18 cellular contexts compared by ENCODE assay signal in the genomic region with DNA sequence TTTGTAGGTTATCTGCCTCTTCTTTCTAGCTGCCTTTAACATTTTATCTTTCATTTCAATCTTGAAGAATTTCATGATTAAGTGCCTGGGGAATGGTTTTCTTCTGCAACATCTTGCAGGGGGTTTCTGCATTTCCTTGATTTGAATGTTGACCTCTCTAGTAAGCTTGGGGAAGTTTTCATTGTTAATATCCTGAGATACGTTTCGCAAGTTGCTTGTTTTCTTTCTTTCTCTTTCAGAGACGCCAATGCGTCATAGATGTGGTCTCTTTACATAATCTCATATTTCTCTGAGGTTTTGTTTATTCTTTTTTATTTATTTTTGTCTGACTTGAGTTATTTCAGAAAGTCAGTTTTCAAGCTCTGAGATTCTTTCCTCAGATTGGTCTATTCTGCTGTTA.
DNase-seq lines count a peak whose midpoint lies in the region; ATAC-seq, FAIRE-seq and TF ChIP-seq lines count a peak whose summit lies in the region.
"Had no signal": no experiment of that assay in that cellular context is flagged by ENCODE, and none has a peak within 500 bp of the region (broad histone marks: within the 10 kb centered on the region; RNA-seq: fewer than 3 reads in every experiment).

No MANE protein-coding gene starts in this region.

- H3K4me2 ChIP-seq in HepG2 (ENCODE audit: low read depth, low read length), result 0 out of 2 replicates have a peak overlapping the region, but pooled peaks have one; percentile 1

- CTCF ChIA-PET in HepG2 (lab: Yijun Ruan, JAX; ENCODE audit: low intra/inter-chr PET ratio, low total read pairs), result no interaction called here

- H3K27me3 ChIP-seq in HepG2 (ENCODE audit: control insufficient read depth in 1 of 2, insufficient read depth in 2 of 2, low read length in 2 of 2) (no peaks in the 10 kb centered on the region), right lobe of liver (no peaks in the 10 kb centered on the region), MG63 (no peaks in the 10 kb centered on the region)

- POLR2A ChIA-PET in HepG2 (lab: Yijun Ruan, JAX), result no interaction called here

- H3K79me2 ChIP-seq in HepG2 (ENCODE audit: insufficient read depth, low read length), result no peaks in the 10 kb centered on the region

- no peak for ATAC-seq in HepG2
- no peak for ATAC-seq in right lobe of liver

- H3K9me3 ChIP-seq in HepG2 (ENCODE audit: low read length) (no peaks in the 10 kb centered on the region), right lobe of liver (no peaks in the 10 kb centered on the region), MG63 (no peaks in the 10 kb centered on the region)
- H3K9me3 ChIP-seq: Caco-2 had no signal

- no peak overlapping the region for H3K27ac ChIP-seq in HepG2 (ENCODE audit: extremely low read length, insufficient read depth, low read length)
- no peak overlapping the region for H3K27ac ChIP-seq in right lobe of liver
- H3K27ac ChIP-seq: SK-N-MC had no signal

- H3K4me1 ChIP-seq in HepG2 (ENCODE audit: insufficient read depth, low read length) (no peaks in the 10 kb centered on the region), right lobe of liver (no peaks in the 10 kb centered on the region)
- H3K4me1 ChIP-seq: Caco-2 had no signal

- intact Hi-C loops in HepG2 (cut with micrococcal nuclease; ENCODE audit: unreplicated experiment), result no loop called here
- intact Hi-C loops in right lobe of liver (cut with DNase I), result no loop called here

- TF ChIP-seq EP300 in HepG2 (IDR thresholded peaks at IDR 0.05; ENCODE audit: low read depth in 2 of 2, low read length in 2 of 2) (no peak), HepG2 (CRISPR knock-in tag; IDR thresholded peaks at IDR 0.05; ENCODE audit: borderline replicate concordance) (no peak)

- DNase-seq in HepG2 (ENCODE audit: low spot score) (no peak), right lobe of liver (no peak), epithelial cell of esophagus (ENCODE audit: low read depth) (peak; percentile 29), NCI-H345 (lab: John Stamatoyannopoulos, UW) (no peak), MG63 (no peak), NK-92 (lab: John Stamatoyannopoulos, UW; ENCODE audit: unreplicated experiment) (no peak), SIG-M5 treated with dmso at 0.1 percent for 504 hours (lab: John Stamatoyannopoulos, UW; ENCODE audit: unreplicated experiment) (no peak)
- DNase-seq: Caco-2, GOT3, Kasumi-1, NCI-H1436, NCI-H2029 treated with DMSO at 0.1 percent for 48 hours, NCI-H526 had no signal

- H3K9ac ChIP-seq in HepG2 (ENCODE audit: insufficient read depth, low read depth, low read length), result no peak overlapping the region

- H4K20me1 ChIP-seq in HepG2 (ENCODE audit: insufficient read depth, low read length), result no peaks in the 10 kb centered on the region

- no peak overlapping the region for H3K4me3 ChIP-seq in HepG2 (replicated peaks in 1 of 3; ENCODE audit: insufficient read depth in 1 of 3, low read depth in 2 of 3, low read length in 3 of 3)
- no peak overlapping the region for H3K4me3 ChIP-seq in right lobe of liver
- no peak overlapping the region for H3K4me3 ChIP-seq in epithelial cell of esophagus (ENCODE audit: low read length)
- no peak overlapping the region for H3K4me3 ChIP-seq in MG63
- H3K4me3 ChIP-seq: SK-N-MC had no signal

- TF ChIP-seq POLR2A in HepG2 (IDR thresholded peaks at IDR 0.05; ENCODE audit: insufficient read depth in 1 of 2, low read depth in 2 of 2, low read length in 2 of 2) (no peak), right lobe of liver (IDR thresholded peaks at IDR 0.05) (no peak)

- no TSS peak for BruUV-seq in HepG2 (replicated peaks; lab: Mats Ljungman, UMichigan)

- in situ Hi-C loops in HepG2 (cut with HindIII; ENCODE audit: extremely low pct_ligation_motif_present, low pct_unique_long_range_greater_than_20kb), result no loop called here

- WGBS in HepG2 (ENCODE audit: low lambda C conversion rate), result 20% methylated on average over 4 of the region's 4 CpGs
- 17% methylated on average over 2 of the region's 4 CpGs for WGBS in right lobe of liver (ENCODE audit: insufficient coverage, low coverage, low lambda C conversion rate, missing lambda C conversion rate)

- no peak for TF ChIP-seq RAD21 in HepG2 (CRISPR knock-in tag; IDR thresholded peaks at IDR 0.05)

- H2AFZ ChIP-seq in HepG2 (ENCODE audit: low read length), result no peak overlapping the region

- no peaks in the 10 kb centered on the region for H3K36me3 ChIP-seq in HepG2 (replicated peaks in 1 of 2; ENCODE audit: control insufficient read depth in 1 of 2, insufficient read depth in 2 of 2, low read length in 2 of 2)
- no peaks in the 10 kb centered on the region for H3K36me3 ChIP-seq in right lobe of liver
- H3K36me3 ChIP-seq in MG63, result no peaks in the 10 kb centered on the region

- FAIRE-seq in HepG2 (lab: Jason Lieb, UNC), result no peak
- FAIRE-seq: A204.1, G401.6, GM12892 had no signal

- TF ChIP-seq CTCF in HepG2 (CRISPR knock-in tag; IDR thresholded peaks at IDR 0.05) (no peak), right lobe of liver (IDR thresholded peaks at IDR 0.05) (no peak), epithelial cell of esophagus (IDR thresholded peaks at IDR 0.05; ENCODE audit: insufficient read depth, low read depth, low read length, missing control alignments) (no peak)

TF ChIP-seq in HepG2, 621 proteins besides CTCF, POLR2A, EP300 and RAD21 (continues in another document):
- TF ChIP-seq ZSCAN9 (CRISPR knock-in tag; IDR thresholded peaks at IDR 0.05; ENCODE audit: borderline replicate concordance) (no peak), TEAD3 (CRISPR knock-in tag; optimal IDR thresholded peaks at IDR 0.05; ENCODE audit: borderline replicate concordance) (no peak)
- TF ChIP-seq, protein P1, sequence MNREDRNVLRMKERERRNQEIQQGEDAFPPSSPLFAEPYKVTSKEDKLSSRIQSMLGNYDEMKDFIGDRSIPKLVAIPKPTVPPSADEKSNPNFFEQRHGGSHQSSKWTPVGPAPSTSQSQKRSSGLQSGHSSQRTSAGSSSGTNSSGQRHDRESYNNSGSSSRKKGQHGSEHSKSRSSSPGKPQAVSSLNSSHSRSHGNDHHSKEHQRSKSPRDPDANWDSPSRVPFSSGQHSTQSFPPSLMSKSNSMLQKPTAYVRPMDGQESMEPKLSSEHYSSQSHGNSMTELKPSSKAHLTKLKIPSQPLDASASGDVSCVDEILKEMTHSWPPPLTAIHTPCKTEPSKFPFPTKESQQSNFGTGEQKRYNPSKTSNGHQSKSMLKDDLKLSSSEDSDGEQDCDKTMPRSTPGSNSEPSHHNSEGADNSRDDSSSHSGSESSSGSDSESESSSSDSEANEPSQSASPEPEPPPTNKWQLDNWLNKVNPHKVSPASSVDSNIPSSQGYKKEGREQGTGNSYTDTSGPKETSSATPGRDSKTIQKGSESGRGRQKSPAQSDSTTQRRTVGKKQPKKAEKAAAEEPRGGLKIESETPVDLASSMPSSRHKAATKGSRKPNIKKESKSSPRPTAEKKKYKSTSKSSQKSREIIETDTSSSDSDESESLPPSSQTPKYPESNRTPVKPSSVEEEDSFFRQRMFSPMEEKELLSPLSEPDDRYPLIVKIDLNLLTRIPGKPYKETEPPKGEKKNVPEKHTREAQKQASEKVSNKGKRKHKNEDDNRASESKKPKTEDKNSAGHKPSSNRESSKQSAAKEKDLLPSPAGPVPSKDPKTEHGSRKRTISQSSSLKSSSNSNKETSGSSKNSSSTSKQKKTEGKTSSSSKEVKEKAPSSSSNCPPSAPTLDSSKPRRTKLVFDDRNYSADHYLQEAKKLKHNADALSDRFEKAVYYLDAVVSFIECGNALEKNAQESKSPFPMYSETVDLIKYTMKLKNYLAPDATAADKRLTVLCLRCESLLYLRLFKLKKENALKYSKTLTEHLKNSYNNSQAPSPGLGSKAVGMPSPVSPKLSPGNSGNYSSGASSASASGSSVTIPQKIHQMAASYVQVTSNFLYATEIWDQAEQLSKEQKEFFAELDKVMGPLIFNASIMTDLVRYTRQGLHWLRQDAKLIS (CRISPR knock-in tag; IDR thresholded peaks at IDR 0.05), result no peak

TF ChIP-seq in PFSK-1, 5 proteins besides CTCF, POLR2A, EP300 and RAD21:
- TF ChIP-seq POLR2AphosphoS5 (IDR thresholded peaks at IDR 0.05; ENCODE audit: low read depth, low read length), result no peak
- TF ChIP-seq FOXP2 (optimal IDR thresholded peaks at IDR 0.05; ENCODE audit: borderline replicate concordance, extremely low read depth, extremely low read length, insufficient read depth), result no peak
- peak; percentile 29; the same call in 1 of the 2 replicates for TF ChIP-seq TAF1 (IDR thresholded peaks at IDR 0.05; ENCODE audit: borderline replicate concordance, insufficient read depth, low read length)
